In the genomic region with DNA sequence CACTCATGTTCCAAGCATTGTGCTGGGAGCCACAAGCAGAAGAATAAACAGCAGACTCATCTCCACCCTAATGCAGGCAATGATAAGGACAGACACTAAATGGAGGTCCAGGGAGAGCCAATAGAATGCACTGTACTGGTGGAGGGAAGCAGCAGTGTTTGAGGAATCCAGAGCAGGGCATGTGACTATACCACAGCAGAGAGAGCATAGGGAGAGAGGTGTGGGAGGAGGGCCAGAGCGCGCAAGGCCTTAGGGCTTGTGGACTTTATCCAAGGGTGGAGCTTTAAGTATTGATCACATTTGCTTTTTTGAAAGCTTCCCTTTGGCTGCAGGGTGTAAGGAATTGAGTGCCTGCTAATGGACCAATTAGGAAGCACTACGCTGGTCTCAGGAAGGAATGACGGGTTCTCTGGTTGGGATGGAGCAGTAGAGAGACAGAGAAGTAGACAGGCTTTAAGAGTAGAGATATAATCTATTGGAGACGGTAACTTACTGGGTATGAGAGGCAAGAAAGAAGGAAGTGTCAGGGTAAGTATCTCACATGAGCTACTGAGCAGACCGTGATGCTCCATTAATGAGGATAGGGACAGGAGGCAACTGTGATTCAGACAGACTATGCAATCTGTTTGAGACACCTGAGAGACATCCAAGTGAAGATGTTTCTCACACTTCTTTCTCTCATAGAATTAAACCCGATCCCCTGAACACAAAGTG, we compare ENCODE assay signal across 1 cellular context.
A peak's percentile ranks its signal among the peaks of the same experiment; 100 is the strongest.
TF ChIP-seq lines count a peak whose summit lies in the region.

No MANE protein-coding gene starts in this region.

TF ChIP-seq in HepG2, 621 proteins besides CTCF, POLR2A, EP300 and RAD21 (continued from another document and continues in another):
- TF ChIP-seq ZNF629 (CRISPR knock-in tag; conservative IDR thresholded peaks at IDR 0.05) (0 out of 2 replicates have a peak, but pooled peaks have one; percentile 22), HDAC1 (CRISPR knock-in tag; IDR thresholded peaks at IDR 0.05) (peak; percentile 73), ZNF746 (CRISPR knock-in tag; IDR thresholded peaks at IDR 0.05) (no peak), NR2F6 (IDR thresholded peaks at IDR 0.05) (no peak), NR2F6 (CRISPR knock-in tag; IDR thresholded peaks at IDR 0.05) (peak; percentile 43; the same call in 1 of the 2 replicates), RFXAP (CRISPR knock-in tag; IDR thresholded peaks at IDR 0.05; ENCODE audit: borderline replicate concordance) (0 out of 2 replicates have a peak, but pooled peaks have one; percentile 31), KLF9 (CRISPR knock-in tag; IDR thresholded peaks at IDR 0.05; ENCODE audit: low read depth) (no peak), HNRNPL (IDR thresholded peaks at IDR 0.05; ENCODE audit: low read depth, low read length) (no peak), ZNF296 (CRISPR knock-in tag; conservative IDR thresholded peaks at IDR 0.05) (no peak), ZNF678 (CRISPR knock-in tag; IDR thresholded peaks at IDR 0.05) (no peak), RORA (CRISPR knock-in tag; IDR thresholded peaks at IDR 0.05) (no peak), FLYWCH1 (CRISPR knock-in tag; IDR thresholded peaks at IDR 0.05) (no peak), SCMH1 (CRISPR knock-in tag; IDR thresholded peaks at IDR 0.05; ENCODE audit: borderline replicate concordance) (no peak), ZNF879 (CRISPR knock-in tag; IDR thresholded peaks at IDR 0.05) (no peak), NAIF1 (CRISPR knock-in tag; IDR thresholded peaks at IDR 0.05; ENCODE audit: borderline replicate concordance) (no peak), PHF8 (CRISPR knock-in tag; IDR thresholded peaks at IDR 0.05) (no peak), PTBP1 (IDR thresholded peaks at IDR 0.05; ENCODE audit: low read depth, low read length, poor library complexity, severe bottlenecking) (no peak), GABPA (IDR thresholded peaks at IDR 0.05; ENCODE audit: low read depth, low read length) (no peak), GABPA (CRISPR knock-in tag; IDR thresholded peaks at IDR 0.05; ENCODE audit: low read depth) (0 out of 2 replicates have a peak, but pooled peaks have one; percentile 24), GTF3A (CRISPR knock-in tag; conservative IDR thresholded peaks at IDR 0.05) (no peak), MIXL1 (CRISPR knock-in tag; IDR thresholded peaks at IDR 0.05) (peak; percentile 79), IRX3 (CRISPR knock-in tag; IDR thresholded peaks at IDR 0.05; ENCODE audit: borderline replicate concordance, low read depth) (no peak), RARG (CRISPR knock-in tag; IDR thresholded peaks at IDR 0.05; ENCODE audit: low read depth) (no peak), ZFP1 (CRISPR knock-in tag; IDR thresholded peaks at IDR 0.05) (no peak), HES4 (CRISPR knock-in tag; IDR thresholded peaks at IDR 0.05; ENCODE audit: borderline replicate concordance) (no peak), EEA1 (CRISPR knock-in tag; IDR thresholded peaks at IDR 0.05; ENCODE audit: borderline replicate concordance) (no peak), FOXK1 (CRISPR knock-in tag; IDR thresholded peaks at IDR 0.05; ENCODE audit: borderline replicate concordance, low read depth) (peak; percentile 17; the same call in 1 of the 2 replicates), ZC3H4 (CRISPR knock-in tag; IDR thresholded peaks at IDR 0.05; ENCODE audit: borderline replicate concordance) (no peak), HMG20B (CRISPR knock-in tag; conservative IDR thresholded peaks at IDR 0.05) (no peak), TBL1XR1 (IDR thresholded peaks at IDR 0.05; ENCODE audit: borderline replicate concordance, low read length, partially characterized antibody) (no peak), ZNF720 (CRISPR knock-in tag; IDR thresholded peaks at IDR 0.05) (no peak), ZFP62 (CRISPR knock-in tag; IDR thresholded peaks at IDR 0.05) (no peak), ZNF674 (CRISPR knock-in tag; IDR thresholded peaks at IDR 0.05; ENCODE audit: low read depth) (no peak), ZNF143 (CRISPR knock-in tag; IDR thresholded peaks at IDR 0.05) (no peak), CAMTA2 (CRISPR knock-in tag; IDR thresholded peaks at IDR 0.05; ENCODE audit: borderline replicate concordance) (no peak), ESRRA (CRISPR knock-in tag; IDR thresholded peaks at IDR 0.05; ENCODE audit: low read depth) (no peak), ZNF607 (CRISPR knock-in tag; IDR thresholded peaks at IDR 0.05; ENCODE audit: borderline replicate concordance) (no peak), TAF15 (IDR thresholded peaks at IDR 0.05; ENCODE audit: low read depth, low read length, poor library complexity, severe bottlenecking) (no peak), ZNF451 (CRISPR knock-in tag; IDR thresholded peaks at IDR 0.05) (0 out of 2 replicates have a peak, but pooled peaks have one; percentile 56)
- TF ChIP-seq, protein P1, sequence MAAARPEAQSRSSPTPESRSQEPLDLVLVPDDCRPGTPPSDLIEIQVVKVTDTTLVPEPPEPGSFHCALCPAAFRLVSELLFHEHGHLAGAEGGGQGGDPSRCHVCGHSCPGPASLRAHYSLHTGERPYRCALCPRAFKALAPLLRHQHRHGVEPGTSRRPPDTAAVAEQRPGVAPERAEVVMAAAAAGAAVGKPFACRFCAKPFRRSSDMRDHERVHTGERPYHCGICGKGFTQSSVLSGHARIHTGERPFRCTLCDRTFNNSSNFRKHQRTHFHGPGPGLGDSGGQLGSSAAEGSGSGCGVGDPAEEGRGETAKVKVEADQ (CRISPR knock-in tag; IDR thresholded peaks at IDR 0.05; ENCODE audit: borderline replicate concordance), result no peak
- TF ChIP-seq, protein P2, sequence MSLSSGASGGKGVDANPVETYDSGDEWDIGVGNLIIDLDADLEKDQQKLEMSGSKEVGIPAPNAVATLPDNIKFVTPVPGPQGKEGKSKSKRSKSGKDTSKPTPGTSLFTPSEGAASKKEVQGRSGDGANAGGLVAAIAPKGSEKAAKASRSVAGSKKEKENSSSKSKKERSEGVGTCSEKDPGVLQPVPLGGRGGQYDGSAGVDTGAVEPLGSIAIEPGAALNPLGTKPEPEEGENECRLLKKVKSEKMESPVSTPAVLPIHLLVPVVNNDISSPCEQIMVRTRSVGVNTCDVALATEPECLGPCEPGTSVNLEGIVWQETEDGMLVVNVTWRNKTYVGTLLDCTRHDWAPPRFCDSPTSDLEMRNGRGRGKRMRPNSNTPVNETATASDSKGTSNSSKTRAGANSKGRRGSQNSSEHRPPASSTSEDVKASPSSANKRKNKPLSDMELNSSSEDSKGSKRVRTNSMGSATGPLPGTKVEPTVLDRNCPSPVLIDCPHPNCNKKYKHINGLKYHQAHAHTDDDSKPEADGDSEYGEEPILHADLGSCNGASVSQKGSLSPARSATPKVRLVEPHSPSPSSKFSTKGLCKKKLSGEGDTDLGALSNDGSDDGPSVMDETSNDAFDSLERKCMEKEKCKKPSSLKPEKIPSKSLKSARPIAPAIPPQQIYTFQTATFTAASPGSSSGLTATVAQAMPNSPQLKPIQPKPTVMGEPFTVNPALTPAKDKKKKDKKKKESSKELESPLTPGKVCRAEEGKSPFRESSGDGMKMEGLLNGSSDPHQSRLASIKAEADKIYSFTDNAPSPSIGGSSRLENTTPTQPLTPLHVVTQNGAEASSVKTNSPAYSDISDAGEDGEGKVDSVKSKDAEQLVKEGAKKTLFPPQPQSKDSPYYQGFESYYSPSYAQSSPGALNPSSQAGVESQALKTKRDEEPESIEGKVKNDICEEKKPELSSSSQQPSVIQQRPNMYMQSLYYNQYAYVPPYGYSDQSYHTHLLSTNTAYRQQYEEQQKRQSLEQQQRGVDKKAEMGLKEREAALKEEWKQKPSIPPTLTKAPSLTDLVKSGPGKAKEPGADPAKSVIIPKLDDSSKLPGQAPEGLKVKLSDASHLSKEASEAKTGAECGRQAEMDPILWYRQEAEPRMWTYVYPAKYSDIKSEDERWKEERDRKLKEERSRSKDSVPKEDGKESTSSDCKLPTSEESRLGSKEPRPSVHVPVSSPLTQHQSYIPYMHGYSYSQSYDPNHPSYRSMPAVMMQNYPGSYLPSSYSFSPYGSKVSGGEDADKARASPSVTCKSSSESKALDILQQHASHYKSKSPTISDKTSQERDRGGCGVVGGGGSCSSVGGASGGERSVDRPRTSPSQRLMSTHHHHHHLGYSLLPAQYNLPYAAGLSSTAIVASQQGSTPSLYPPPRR (CRISPR knock-in tag; IDR thresholded peaks at IDR 0.05; ENCODE audit: borderline replicate concordance), result no peak
- TF ChIP-seq, protein P3, sequence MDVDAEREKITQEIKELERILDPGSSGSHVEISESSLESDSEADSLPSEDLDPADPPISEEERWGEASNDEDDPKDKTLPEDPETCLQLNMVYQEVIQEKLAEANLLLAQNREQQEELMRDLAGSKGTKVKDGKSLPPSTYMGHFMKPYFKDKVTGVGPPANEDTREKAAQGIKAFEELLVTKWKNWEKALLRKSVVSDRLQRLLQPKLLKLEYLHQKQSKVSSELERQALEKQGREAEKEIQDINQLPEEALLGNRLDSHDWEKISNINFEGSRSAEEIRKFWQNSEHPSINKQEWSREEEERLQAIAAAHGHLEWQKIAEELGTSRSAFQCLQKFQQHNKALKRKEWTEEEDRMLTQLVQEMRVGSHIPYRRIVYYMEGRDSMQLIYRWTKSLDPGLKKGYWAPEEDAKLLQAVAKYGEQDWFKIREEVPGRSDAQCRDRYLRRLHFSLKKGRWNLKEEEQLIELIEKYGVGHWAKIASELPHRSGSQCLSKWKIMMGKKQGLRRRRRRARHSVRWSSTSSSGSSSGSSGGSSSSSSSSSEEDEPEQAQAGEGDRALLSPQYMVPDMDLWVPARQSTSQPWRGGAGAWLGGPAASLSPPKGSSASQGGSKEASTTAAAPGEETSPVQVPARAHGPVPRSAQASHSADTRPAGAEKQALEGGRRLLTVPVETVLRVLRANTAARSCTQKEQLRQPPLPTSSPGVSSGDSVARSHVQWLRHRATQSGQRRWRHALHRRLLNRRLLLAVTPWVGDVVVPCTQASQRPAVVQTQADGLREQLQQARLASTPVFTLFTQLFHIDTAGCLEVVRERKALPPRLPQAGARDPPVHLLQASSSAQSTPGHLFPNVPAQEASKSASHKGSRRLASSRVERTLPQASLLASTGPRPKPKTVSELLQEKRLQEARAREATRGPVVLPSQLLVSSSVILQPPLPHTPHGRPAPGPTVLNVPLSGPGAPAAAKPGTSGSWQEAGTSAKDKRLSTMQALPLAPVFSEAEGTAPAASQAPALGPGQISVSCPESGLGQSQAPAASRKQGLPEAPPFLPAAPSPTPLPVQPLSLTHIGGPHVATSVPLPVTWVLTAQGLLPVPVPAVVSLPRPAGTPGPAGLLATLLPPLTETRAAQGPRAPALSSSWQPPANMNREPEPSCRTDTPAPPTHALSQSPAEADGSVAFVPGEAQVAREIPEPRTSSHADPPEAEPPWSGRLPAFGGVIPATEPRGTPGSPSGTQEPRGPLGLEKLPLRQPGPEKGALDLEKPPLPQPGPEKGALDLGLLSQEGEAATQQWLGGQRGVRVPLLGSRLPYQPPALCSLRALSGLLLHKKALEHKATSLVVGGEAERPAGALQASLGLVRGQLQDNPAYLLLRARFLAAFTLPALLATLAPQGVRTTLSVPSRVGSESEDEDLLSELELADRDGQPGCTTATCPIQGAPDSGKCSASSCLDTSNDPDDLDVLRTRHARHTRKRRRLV (CRISPR knock-in tag; IDR thresholded peaks at IDR 0.05), result no peak
- TF ChIP-seq, protein P4, sequence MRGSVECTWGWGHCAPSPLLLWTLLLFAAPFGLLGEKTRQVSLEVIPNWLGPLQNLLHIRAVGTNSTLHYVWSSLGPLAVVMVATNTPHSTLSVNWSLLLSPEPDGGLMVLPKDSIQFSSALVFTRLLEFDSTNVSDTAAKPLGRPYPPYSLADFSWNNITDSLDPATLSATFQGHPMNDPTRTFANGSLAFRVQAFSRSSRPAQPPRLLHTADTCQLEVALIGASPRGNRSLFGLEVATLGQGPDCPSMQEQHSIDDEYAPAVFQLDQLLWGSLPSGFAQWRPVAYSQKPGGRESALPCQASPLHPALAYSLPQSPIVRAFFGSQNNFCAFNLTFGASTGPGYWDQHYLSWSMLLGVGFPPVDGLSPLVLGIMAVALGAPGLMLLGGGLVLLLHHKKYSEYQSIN (CRISPR knock-in tag; IDR thresholded peaks at IDR 0.05; ENCODE audit: borderline replicate concordance), result no peak
- TF ChIP-seq, protein P5, sequence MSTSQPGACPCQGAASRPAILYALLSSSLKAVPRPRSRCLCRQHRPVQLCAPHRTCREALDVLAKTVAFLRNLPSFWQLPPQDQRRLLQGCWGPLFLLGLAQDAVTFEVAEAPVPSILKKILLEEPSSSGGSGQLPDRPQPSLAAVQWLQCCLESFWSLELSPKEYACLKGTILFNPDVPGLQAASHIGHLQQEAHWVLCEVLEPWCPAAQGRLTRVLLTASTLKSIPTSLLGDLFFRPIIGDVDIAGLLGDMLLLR (CRISPR knock-in tag; IDR thresholded peaks at IDR 0.05), result no peak
- TF ChIP-seq, protein P6, sequence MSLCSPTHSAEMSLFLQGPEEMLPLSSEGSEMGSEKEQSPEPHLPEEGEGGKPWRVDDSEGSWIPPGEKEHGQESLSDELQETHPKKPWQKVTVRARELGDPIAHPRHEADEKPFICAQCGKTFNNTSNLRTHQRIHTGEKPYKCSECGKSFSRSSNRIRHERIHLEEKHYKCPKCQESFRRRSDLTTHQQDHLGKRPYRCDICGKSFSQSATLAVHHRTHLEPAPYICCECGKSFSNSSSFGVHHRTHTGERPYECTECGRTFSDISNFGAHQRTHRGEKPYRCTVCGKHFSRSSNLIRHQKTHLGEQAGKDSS (CRISPR knock-in tag; IDR thresholded peaks at IDR 0.05; ENCODE audit: borderline replicate concordance, low read depth), result no peak
- TF ChIP-seq, protein P7, sequence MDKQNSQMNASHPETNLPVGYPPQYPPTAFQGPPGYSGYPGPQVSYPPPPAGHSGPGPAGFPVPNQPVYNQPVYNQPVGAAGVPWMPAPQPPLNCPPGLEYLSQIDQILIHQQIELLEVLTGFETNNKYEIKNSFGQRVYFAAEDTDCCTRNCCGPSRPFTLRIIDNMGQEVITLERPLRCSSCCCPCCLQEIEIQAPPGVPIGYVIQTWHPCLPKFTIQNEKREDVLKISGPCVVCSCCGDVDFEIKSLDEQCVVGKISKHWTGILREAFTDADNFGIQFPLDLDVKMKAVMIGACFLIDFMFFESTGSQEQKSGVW (CRISPR knock-in tag; IDR thresholded peaks at IDR 0.05; ENCODE audit: borderline replicate concordance), result no peak
- TF ChIP-seq, protein P8, sequence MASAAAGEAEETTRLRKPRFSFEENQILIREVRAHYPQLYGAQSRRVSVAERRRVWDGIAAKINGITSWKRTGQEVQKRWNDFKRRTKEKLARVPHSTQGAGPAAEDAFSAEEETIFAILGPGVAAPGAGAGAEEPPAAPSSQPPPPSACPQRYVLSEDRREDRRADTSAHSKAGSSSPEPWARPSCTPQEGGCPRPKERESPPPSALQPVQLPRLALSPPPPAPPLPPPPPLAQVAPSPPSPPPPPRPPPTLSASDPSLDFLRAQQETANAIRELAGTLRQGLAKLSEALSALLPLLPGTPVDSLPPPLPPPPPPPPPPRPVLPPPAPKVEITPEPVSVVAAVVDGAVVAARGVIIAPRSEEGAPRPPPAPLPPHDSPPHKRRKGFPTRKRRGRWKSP (CRISPR knock-in tag; IDR thresholded peaks at IDR 0.05), result no peak
